ENCODE assay signal across 11 cellular contexts in genomic region chr17:15265131-15265530, GRCh38. TPM values are rescaled to one million over a fixed set of nuclear protein-coding genes. Genes with fewer than 3 reads are reported as not detected.
DNase-seq lines count a peak whose midpoint lies in the region; ATAC-seq and TF ChIP-seq lines count a peak whose summit lies in the region.
"Had no signal": no experiment of that assay in that cellular context is flagged by ENCODE, and none has a peak within 500 bp of the region (broad histone marks: within the 10 kb centered on the region; RNA-seq: fewer than 3 reads in every experiment).

Gene PMP22, minus strand, starts transcription at chr17:15265326. Its CDS starts 4,599 bp downstream, at chr17:15260727.

- ATAC-seq in upper lobe of left lung (ENCODE audit: low FRiP score in 2 of 2), result no peak
- no peak for ATAC-seq in HG03039 (IDR thresholded peaks at IDR 0.05; ENCODE audit: unreplicated experiment)
- ATAC-seq: T-cell had no signal

- no peaks in the 10 kb centered on the region for H3K9me3 ChIP-seq in upper lobe of left lung

- peak within 1 kb of the TSS in 2 of 3 experiments; percentile 8 to 73 for H3K27ac Mint-ChIP-seq in nephron
- H3K27ac Mint-ChIP-seq: T-cell had no signal

- H3K4me1 Mint-ChIP-seq in nephron, result peaks cover 61% of the 10 kb centered on the region

- no peak for TF ChIP-seq EP300 in upper lobe of left lung (IDR thresholded peaks at IDR 0.05)

- no peaks in the 10 kb centered on the region for H3K36me3 ChIP-seq in upper lobe of left lung

- H3K4me1 ChIP-seq in upper lobe of left lung, result peaks cover 1 to 42% (median 28%) of the 10 kb centered on the region in 4 donors

- H3K4me3 ChIP-seq in fibroblast of villous mesenchyme (ENCODE audit: low read depth, low read length) (no peak within 1 kb of the TSS), upper lobe of left lung (peak within 1 kb of the TSS in 3 of 4 donors; percentile 14 to 71 (median 17))

- H3K27ac ChIP-seq in upper lobe of left lung, result peak within 1 kb of the TSS in 3 of 4 donors; percentile 0 to 33 (median 31)

- no peaks in the 10 kb centered on the region for H3K9me3 Mint-ChIP-seq in nephron
- H3K9me3 Mint-ChIP-seq: T-cell had no signal

- DNase-seq in SK-MEL-5 (ENCODE audit: low read depth, low spot score), result peak; percentile 52
- DNase-seq in fibroblast of villous mesenchyme (ENCODE audit: low read depth), result no peak
- no peak for DNase-seq in upper lobe of left lung
- DNase-seq in MV-4-11 (lab: John Stamatoyannopoulos, UW), result no peak
- DNase-seq in Ammon's horn (ENCODE audit: low spot score), result no peak
- DNase-seq in SK-N-DZ (ENCODE audit: low spot score), result no peak
- DNase-seq: cortex of kidney; stimulated activated CD4-positive, alpha-beta T cell treated with anti-CD3 and anti-CD28 coated beads, Interleukin-1b, Interleukin-23, amount 100 ng/mL, for 48 hours; T-cell had no signal

- H3K4me3 Mint-ChIP-seq in nephron, result peak within 1 kb of the TSS; percentile 35 to 85 (median 61)
- H3K4me3 Mint-ChIP-seq: T-cell had no signal

- peaks cover 70% of the 10 kb centered on the region for H3K27me3 Mint-ChIP-seq in nephron (ENCODE audit: low read depth)

- TF ChIP-seq CTCF in fibroblast of villous mesenchyme (IDR thresholded peaks at IDR 0.05; ENCODE audit: insufficient read depth, low read depth, low read length) (no peak), nephron (IDR thresholded peaks at IDR 0.05; ENCODE audit: unreplicated experiment in 3 of 3) (no peak), upper lobe of left lung (IDR thresholded peaks at IDR 0.05) (no peak)

- in situ Hi-C loops in SK-MEL-5 (cut with HindIII; ENCODE audit: low pct_unique_long_range_greater_than_20kb, low sequenced_read_pairs), result no loop called here

- no peaks in the 10 kb centered on the region for H3K27me3 ChIP-seq in upper lobe of left lung

- 33 to 74% methylated on average over 4 to 6 of the region's 6 CpGs for WGBS in upper lobe of left lung, 2 donors

- no peak for TF ChIP-seq POLR2A in upper lobe of left lung (IDR thresholded peaks at IDR 0.05)

- H3K36me3 Mint-ChIP-seq in nephron (ENCODE audit: low read depth), result no peaks in the 10 kb centered on the region
- H3K36me3 Mint-ChIP-seq: T-cell had no signal

RNA-seq across cellular contexts. Expression of gene PMP22, which starts in this region (rescaled TPM):
- total RNA-seq in SK-MEL-5 (2014; rRNA removed; shearing (Covaris generic)), result 53.5 and 54.9 TPM in 2 replicates
- 132 and 148 TPM in 2 replicates for polyA plus RNA-seq in SK-MEL-5 (2015; cell fraction: cytosol; rRNA removed)
- 23.5 and 32.1 TPM in 2 replicates for polyA plus RNA-seq in SK-MEL-5 (2015; cell fraction: nucleus; rRNA removed)
- total RNA-seq in fibroblast of villous mesenchyme (23.2 and 38.0 TPM in 2 replicates), upper lobe of left lung (100 to 1,000 TPM in 3 of 6 donors, 10 to 100 TPM in 3; 49.7 to 179 (median 105) TPM)
- 1.2 and 2.7 TPM in 2 replicates for polyA plus RNA-seq in SK-N-DZ (2014; cell fraction: cytosol; rRNA removed)
- 0.21 and 1.0 TPM in 2 replicates for polyA plus RNA-seq in SK-N-DZ (2014; cell fraction: nucleus; rRNA removed)
